Comparison of ENCODE assay signal across 16 cellular contexts in genomic region chr21:42694751-42695150, GRCh38. TPM values are rescaled to one million over a fixed set of nuclear protein-coding genes. Genes with fewer than 3 reads are reported as not detected.
DNase-seq lines count a peak whose midpoint lies in the region; ATAC-seq and TF ChIP-seq lines count a peak whose summit lies in the region.
"Had no signal": no experiment of that assay in that cellular context is flagged by ENCODE, and none has a peak within 500 bp of the region (broad histone marks: within the 10 kb centered on the region; RNA-seq: fewer than 3 reads in every experiment).

No MANE protein-coding gene starts in this region.

- H4K91ac ChIP-seq in H9 (ENCODE audit: insufficient read length, low read depth, low read length) = no peak overlapping the region

- H2AK5ac ChIP-seq in H9 (ENCODE audit: insufficient read length, low read length) = no peak overlapping the region

- no peak overlapping the region for H2BK120ac ChIP-seq in H9 (ENCODE audit: low read depth, low read length, poor library complexity, severe bottlenecking)

- H3K18ac ChIP-seq in H9 (ENCODE audit: insufficient read length, low read depth, low read length) = no peak overlapping the region

- no peak overlapping the region for H3K14ac ChIP-seq in H9 (ENCODE audit: insufficient read depth, low read length)

- peaks cover 23 to 31% (median 24%) of the 10 kb centered on the region in 3 experiments for H3K36me3 Mint-ChIP-seq in H9 (ENCODE audit: insufficient read depth in 1 of 3, low read depth in 3 of 3)
- peaks cover 22% of the 10 kb centered on the region for H3K36me3 Mint-ChIP-seq in WTC11
- H3K36me3 Mint-ChIP-seq in CD4-positive, alpha-beta T cell (ENCODE audit: low read depth) = peaks cover 29% of the 10 kb centered on the region
- H3K36me3 Mint-ChIP-seq in stimulated activated memory B cell treated with anti-CD40 and anti-IgM and Interleukin-4, amounts not matched to agents 10 μg/mL and 1 μg/mL and 100 μg/mL, for 72 hours = no peaks in the 10 kb centered on the region
- H3K36me3 Mint-ChIP-seq: CD14-positive monocyte; CD8-positive, alpha-beta memory T cell had no signal

- POLR2A ChIA-PET in WTC11 (lab: Charles Lee) = no interaction called here
- POLR2A ChIA-PET in CD4-positive, alpha-beta T cell (lab: Charles Lee) = interaction anchor here (1.2 kb wide), 1 partner anchor 11 kb away, joined by 4 read pairs; no protein-coding TSS in a partner anchor

- H3K4me1 ChIP-seq in H9 (ENCODE audit: insufficient read depth, low read length) = no peaks in the 10 kb centered on the region
- H3K4me1 ChIP-seq in spleen = no peaks in the 10 kb centered on the region
- H3K4me1 ChIP-seq in right lobe of liver = no peaks in the 10 kb centered on the region
- H3K4me1 ChIP-seq: Caco-2 had no signal

- H3K36me3 ChIP-seq in spleen = peaks cover 0 to 10% (median 0%) of the 10 kb centered on the region in 6 donors
- no peaks in the 10 kb centered on the region for H3K36me3 ChIP-seq in right lobe of liver

- H3K79me1 ChIP-seq in H9 (ENCODE audit: insufficient read depth, low read depth, low read length, poor library complexity, severe bottlenecking) = no peaks in the 10 kb centered on the region

- H3K27me3 Mint-ChIP-seq in H9 (ENCODE audit: low read depth) (no peaks in the 10 kb centered on the region), WTC11 (ENCODE audit: low read depth) (no peaks in the 10 kb centered on the region)
- no peaks in the 10 kb centered on the region for H3K27me3 Mint-ChIP-seq in CD4-positive, alpha-beta T cell
- H3K27me3 Mint-ChIP-seq in stimulated activated memory B cell treated with anti-CD40 and anti-IgM and Interleukin-4, amounts not matched to agents 10 μg/mL and 1 μg/mL and 100 μg/mL, for 72 hours = peaks cover 9% of the 10 kb centered on the region

- H4K5ac ChIP-seq in H9 (ENCODE audit: insufficient read length, low read depth, low read length) = no peak overlapping the region

- no peak overlapping the region for H3K9ac ChIP-seq in H9 (ENCODE audit: extremely low read depth, insufficient read length, low read length)

- CTCF ChIA-PET in WTC11 (lab: Charles Lee) = interaction anchor here (1.4 kb wide), 1 partner anchor 101 kb away, joined by 5 read pairs; no protein-coding TSS in a partner anchor
- CTCF ChIA-PET in CD4-positive, alpha-beta T cell (lab: Charles Lee) = no interaction called here

- no peak overlapping the region for H3K4me3 ChIP-seq in spleen
- no peak overlapping the region for H3K4me3 ChIP-seq in right lobe of liver

- no peak overlapping the region for H2BK12ac ChIP-seq in H9 (ENCODE audit: insufficient read length, low read depth, low read length)

- H2AFZ ChIP-seq in H9 (ENCODE audit: low read length) = no peak overlapping the region

- WGBS in H9 (ENCODE audit: extremely low coverage, insufficient read length, low lambda C conversion rate) = no CpG with 5 or more reads among the region's 7 CpGs
- WGBS in spleen, 5 donors = 86 to 96% (median 93%) methylated on average over 7 of the region's 7 CpGs
- WGBS in right lobe of liver (ENCODE audit: insufficient coverage, low coverage, low lambda C conversion rate, missing lambda C conversion rate) = 82% methylated on average over 7 of the region's 7 CpGs

- no peaks in the 10 kb centered on the region for H4K20me1 ChIP-seq in H9 (ENCODE audit: control insufficient read depth, insufficient read depth, insufficient read length)

- no peak overlapping the region for H2BK15ac ChIP-seq in H9 (ENCODE audit: low read depth, low read length)

- no peak overlapping the region for H3K4me3 Mint-ChIP-seq in H9
- H3K4me3 Mint-ChIP-seq in WTC11 = no peak overlapping the region
- no peak overlapping the region for H3K4me3 Mint-ChIP-seq in CD4-positive, alpha-beta T cell
- no peak overlapping the region for H3K4me3 Mint-ChIP-seq in stimulated activated memory B cell treated with anti-CD40 and anti-IgM and Interleukin-4, amounts not matched to agents 10 μg/mL and 1 μg/mL and 100 μg/mL, for 72 hours
- H3K4me3 Mint-ChIP-seq: CD14-positive monocyte; CD8-positive, alpha-beta memory T cell; HFFc6 had no signal

- H3K27ac Mint-ChIP-seq in H9 (peak overlapping the region in 2 of 3 experiments; percentile 4 to 16; a peak in 1 of 7 replicates), WTC11 (peak overlapping the region; percentile 54; the same call in 1 of the 2 replicates)
- no peak overlapping the region for H3K27ac Mint-ChIP-seq in CD4-positive, alpha-beta T cell
- H3K27ac Mint-ChIP-seq in stimulated activated memory B cell treated with anti-CD40 and anti-IgM and Interleukin-4, amounts not matched to agents 10 μg/mL and 1 μg/mL and 100 μg/mL, for 72 hours = no peak overlapping the region
- H3K27ac Mint-ChIP-seq: CD14-positive monocyte; CD8-positive, alpha-beta memory T cell; HFFc6 had no signal

- TF ChIP-seq CTCF in H9 (conservative IDR thresholded peaks at IDR 0.05) (no peak), WTC11 (IDR thresholded peaks at IDR 0.05) (no peak), spleen (IDR thresholded peaks at IDR 0.05 in 8 of 11, conservative IDR thresholded peaks at IDR 0.05 in 3 of 11) (no peak), right lobe of liver (IDR thresholded peaks at IDR 0.05) (no peak)
- TF ChIP-seq CTCF in CD4-positive, alpha-beta T cell (IDR thresholded peaks at IDR 0.05) = no peak

- no peak overlapping the region for H3T11ph ChIP-seq in H9 (ENCODE audit: low read length)

- H2BK20ac ChIP-seq in H9 (ENCODE audit: low read depth, low read length, poor library complexity, severe bottlenecking) = no peak overlapping the region

- no peak for ATAC-seq in WTC11
- no peak for ATAC-seq in CD4-positive, alpha-beta T cell (ENCODE audit: poor library complexity)
- ATAC-seq in stimulated activated memory B cell treated with anti-CD40 and anti-IgM and Interleukin-4, amounts not matched to agents 10 μg/mL and 1 μg/mL and 100 μg/mL, for 72 hours = no peak
- no peak for ATAC-seq in right lobe of liver

- no peaks in the 10 kb centered on the region for H3K23me2 ChIP-seq in H9 (ENCODE audit: insufficient read length, low read depth, low read length, poor library complexity, severe bottlenecking)

- no peak overlapping the region for H3K4ac ChIP-seq in H9 (ENCODE audit: low read depth, low read length)

- DNase-seq in H9 = no peak
- DNase-seq in WTC11 (ENCODE audit: low spot score) = no peak
- DNase-seq in mesenteric fat pad (ENCODE audit: low spot score) = peak; percentile 51
- peak; percentile 47 for DNase-seq in spleen
- DNase-seq in CD4-positive, alpha-beta T cell = no peak
- DNase-seq in right lobe of liver = no peak
- DNase-seq: Caco-2; CD8-positive, alpha-beta memory T cell; DND-41; GDM1; GOT3; HCEC 1CT; HFFc6 had no signal

- no peak overlapping the region for H2BK5ac ChIP-seq in H9 (ENCODE audit: insufficient read length, low read length)

- no peak overlapping the region for H3K4me2 ChIP-seq in H9 (ENCODE audit: insufficient read depth, insufficient read length, low read length)

- TF ChIP-seq POLR2A in spleen (IDR thresholded peaks at IDR 0.05) = no peak
- no peak for TF ChIP-seq POLR2A in right lobe of liver (IDR thresholded peaks at IDR 0.05)

- no peaks in the 10 kb centered on the region for H3K9me3 ChIP-seq in H9 (ENCODE audit: control insufficient read depth, low read depth, low read length)
- no peaks in the 10 kb centered on the region for H3K9me3 ChIP-seq in spleen
- H3K9me3 ChIP-seq in CD4-positive, alpha-beta T cell (ENCODE audit: control insufficient read depth, low read length) = no peaks in the 10 kb centered on the region
- H3K9me3 ChIP-seq in right lobe of liver = no peaks in the 10 kb centered on the region
- H3K9me3 ChIP-seq: Caco-2 had no signal

- H3K56ac ChIP-seq in H9 (ENCODE audit: insufficient read length, low read depth, low read length) = no peak overlapping the region

- no peaks in the 10 kb centered on the region for H3K27me3 ChIP-seq in H9 (ENCODE audit: insufficient read depth, low read length)
- no peaks in the 10 kb centered on the region for H3K27me3 ChIP-seq in spleen (replicated peaks in 1 of 7)
- no peaks in the 10 kb centered on the region for H3K27me3 ChIP-seq in CD4-positive, alpha-beta T cell (ENCODE audit: control insufficient read depth, insufficient read depth, low read length)
- H3K27me3 ChIP-seq in right lobe of liver = no peaks in the 10 kb centered on the region

- H3K79me2 ChIP-seq in H9 (ENCODE audit: insufficient read depth, low read length) = no peaks in the 10 kb centered on the region

- H3K23ac ChIP-seq in H9 (ENCODE audit: insufficient read length, low read depth, low read length) = no peak overlapping the region

- intact Hi-C loops in spleen (cut with DNase I; ENCODE audit: low total_unique reads) = no loop called here
- intact Hi-C loops in CD4-positive, alpha-beta T cell (cut with DNase I, micrococcal nuclease) = no loop called here
- intact Hi-C loops in right lobe of liver (cut with DNase I) = no loop called here

- H3K27ac ChIP-seq in H9 (ENCODE audit: insufficient read length, low read depth, low read length) (no peak overlapping the region), spleen (no peak overlapping the region), right lobe of liver (no peak overlapping the region)
- H3K27ac ChIP-seq in CD4-positive, alpha-beta T cell (ENCODE audit: low read depth, low read length) = no peak overlapping the region
- H3K27ac ChIP-seq: HL-60 had no signal

- H3K9me3 Mint-ChIP-seq in H9 = no peaks in the 10 kb centered on the region
- H3K9me3 Mint-ChIP-seq in WTC11 = no peaks in the 10 kb centered on the region
- no peaks in the 10 kb centered on the region for H3K9me3 Mint-ChIP-seq in CD4-positive, alpha-beta T cell
- H3K9me3 Mint-ChIP-seq in stimulated activated memory B cell treated with anti-CD40 and anti-IgM and Interleukin-4, amounts not matched to agents 10 μg/mL and 1 μg/mL and 100 μg/mL, for 72 hours = no peaks in the 10 kb centered on the region
- H3K9me3 Mint-ChIP-seq: CD14-positive monocyte; CD8-positive, alpha-beta memory T cell had no signal

- H3K4me1 Mint-ChIP-seq in H9 (no peaks in the 10 kb centered on the region), WTC11 (no peaks in the 10 kb centered on the region)
- H3K4me1 Mint-ChIP-seq in CD4-positive, alpha-beta T cell (ENCODE audit: low read depth) = no peaks in the 10 kb centered on the region
- H3K4me1 Mint-ChIP-seq in stimulated activated memory B cell treated with anti-CD40 and anti-IgM and Interleukin-4, amounts not matched to agents 10 μg/mL and 1 μg/mL and 100 μg/mL, for 72 hours = no peaks in the 10 kb centered on the region
- H3K4me1 Mint-ChIP-seq: CD14-positive monocyte; CD8-positive, alpha-beta memory T cell had no signal

- H4K8ac ChIP-seq in H9 (replicated peaks; ENCODE audit: insufficient read length, low read depth, low read length) = no peak overlapping the region

RNA-seq across cellular contexts. Expression of gene PDE9A, which starts 41.3 kb away (rescaled TPM):
- total RNA-seq in H9 (2021) (28.2 and 31.9 TPM in 2 replicates), WTC11 (2021) (44.8 to 46.3 TPM (median 46.1 TPM) in 3 replicates), mesenteric fat pad (7.9 TPM), spleen (10 to 100 TPM; 15.1 to 45.5 (median 24.9) TPM), right lobe of liver (1 to 10 TPM; 1.1 to 5.9 (median 3.3) TPM)
- polyA plus RNA-seq in spleen = 10 to 100 TPM in 2 of 3 donors, 1 to 10 TPM in 1; 7.9 to 33.5 (median 18.2) TPM
- total RNA-seq in CD4-positive, alpha-beta T cell = 10 to 100 TPM; 12.6 to 13.2 TPM
- total RNA-seq: HFFc6 had no signal

Comparison
In these comparisons a context has a peak if more than half of its experiments do, and no peak if none do; other contexts are left out.
1. DNase-seq: peak in mesenteric fat pad (single experiment) and spleen (single experiment); none in H9 (single experiment), WTC11 (single experiment), CD4-positive, alpha-beta T cell (0 of 10) and right lobe of liver (0 of 3).
2. H3K27ac Mint-ChIP-seq: peak in H9 (2 of 3) and WTC11 (single experiment); none in CD4-positive, alpha-beta T cell (single experiment) and stimulated activated memory B cell treated with anti-CD40 and anti-IgM and Interleukin-4, amounts not matched to agents 10 μg/mL and 1 μg/mL and 100 μg/mL, for 72 hours (single experiment).